Comparison of ENCODE assay signal across 1 cellular context in the genomic region with DNA sequence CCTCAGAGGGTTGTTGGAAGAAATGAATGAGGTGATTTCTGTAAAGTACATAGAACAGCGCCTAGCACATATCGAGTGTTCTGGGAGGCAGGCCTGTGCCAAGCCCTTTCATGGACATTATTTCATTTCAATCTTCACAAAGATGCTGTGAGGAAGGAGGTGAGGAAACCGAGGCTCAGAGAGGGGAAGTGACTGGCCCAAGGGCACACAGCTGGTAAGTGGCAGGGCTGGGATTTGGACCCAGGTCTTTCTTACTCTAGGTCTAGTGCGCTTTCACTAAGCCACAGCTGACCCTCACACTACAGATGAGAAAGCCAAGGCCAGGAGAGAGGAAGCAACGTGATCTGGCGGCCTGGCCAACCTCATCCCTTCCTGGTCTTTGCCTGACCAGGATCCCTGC.
TF ChIP-seq lines count a peak whose summit lies in the region.

No MANE protein-coding gene starts in this region.

TF ChIP-seq in WTC11, 78 proteins besides CTCF, POLR2A, EP300 and RAD21 (continued from another document):
- TF ChIP-seq NFATC4 (CRISPR knock-in tag; IDR thresholded peaks at IDR 0.05) = no peak
- TF ChIP-seq CREB1 (CRISPR knock-in tag; IDR thresholded peaks at IDR 0.05) = no peak
- TF ChIP-seq MXD4 (CRISPR knock-in tag; IDR thresholded peaks at IDR 0.05; ENCODE audit: borderline replicate concordance) = no peak
- no peak for TF ChIP-seq SMAD4 (CRISPR knock-in tag; IDR thresholded peaks at IDR 0.05)
- no peak for TF ChIP-seq PREB (CRISPR knock-in tag; IDR thresholded peaks at IDR 0.05; ENCODE audit: borderline replicate concordance)
- TF ChIP-seq, protein P1, sequence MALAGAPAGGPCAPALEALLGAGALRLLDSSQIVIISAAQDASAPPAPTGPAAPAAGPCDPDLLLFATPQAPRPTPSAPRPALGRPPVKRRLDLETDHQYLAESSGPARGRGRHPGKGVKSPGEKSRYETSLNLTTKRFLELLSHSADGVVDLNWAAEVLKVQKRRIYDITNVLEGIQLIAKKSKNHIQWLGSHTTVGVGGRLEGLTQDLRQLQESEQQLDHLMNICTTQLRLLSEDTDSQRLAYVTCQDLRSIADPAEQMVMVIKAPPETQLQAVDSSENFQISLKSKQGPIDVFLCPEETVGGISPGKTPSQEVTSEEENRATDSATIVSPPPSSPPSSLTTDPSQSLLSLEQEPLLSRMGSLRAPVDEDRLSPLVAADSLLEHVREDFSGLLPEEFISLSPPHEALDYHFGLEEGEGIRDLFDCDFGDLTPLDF (CRISPR knock-in tag; IDR thresholded peaks at IDR 0.05) = no peak
- TF ChIP-seq ESRRA (CRISPR knock-in tag; IDR thresholded peaks at IDR 0.05; ENCODE audit: borderline replicate concordance) = no peak
- no peak for TF ChIP-seq ZNF219 (CRISPR knock-in tag; IDR thresholded peaks at IDR 0.05; ENCODE audit: borderline replicate concordance)
